Comparison of ENCODE assay signal across 8 cellular contexts in the genomic region with DNA sequence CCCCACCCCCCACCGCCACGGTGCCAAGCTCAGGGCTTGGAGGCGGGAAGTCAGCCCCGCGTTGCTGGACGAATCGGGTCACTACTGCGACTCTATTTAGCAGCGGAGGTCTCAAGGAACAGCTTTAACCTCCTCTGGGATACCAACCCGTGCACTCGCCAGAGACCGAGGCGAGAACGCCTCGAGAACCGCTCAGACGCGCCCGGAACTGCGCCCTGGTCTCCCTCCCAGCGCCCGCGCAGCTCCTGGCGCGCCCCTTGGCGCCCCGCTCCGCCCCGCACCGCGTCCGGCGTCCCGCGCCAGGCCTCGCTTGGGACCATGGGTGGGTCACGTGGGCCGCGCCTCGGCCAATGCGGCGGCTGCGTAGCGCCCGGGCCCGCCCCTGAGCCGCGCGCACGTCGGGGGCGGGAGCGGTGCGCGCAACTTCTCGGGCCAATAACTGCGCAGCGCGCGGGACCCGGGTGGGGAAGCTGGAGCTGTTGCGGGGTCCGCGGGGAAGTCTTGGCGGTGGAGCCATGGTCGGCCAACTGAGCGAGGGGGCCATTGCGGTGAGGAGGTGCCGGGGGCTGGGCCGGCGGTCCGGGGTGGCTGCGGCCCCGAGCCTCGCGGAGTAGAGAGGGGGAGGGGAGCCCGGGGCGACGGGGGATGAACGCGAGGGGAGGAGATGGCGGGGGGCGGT. TPM values are rescaled to one million over a fixed set of nuclear protein-coding genes. Genes with fewer than 3 reads are reported as not detected.
DNase-seq lines count a peak whose midpoint lies in the region; ATAC-seq and TF ChIP-seq lines count a peak whose summit lies in the region.

A gene (plus strand): TSS at position 427 of the 679 bp plus-strand sequence. CDS start 89 bp downstream, at position 516.
A gene with protein sequence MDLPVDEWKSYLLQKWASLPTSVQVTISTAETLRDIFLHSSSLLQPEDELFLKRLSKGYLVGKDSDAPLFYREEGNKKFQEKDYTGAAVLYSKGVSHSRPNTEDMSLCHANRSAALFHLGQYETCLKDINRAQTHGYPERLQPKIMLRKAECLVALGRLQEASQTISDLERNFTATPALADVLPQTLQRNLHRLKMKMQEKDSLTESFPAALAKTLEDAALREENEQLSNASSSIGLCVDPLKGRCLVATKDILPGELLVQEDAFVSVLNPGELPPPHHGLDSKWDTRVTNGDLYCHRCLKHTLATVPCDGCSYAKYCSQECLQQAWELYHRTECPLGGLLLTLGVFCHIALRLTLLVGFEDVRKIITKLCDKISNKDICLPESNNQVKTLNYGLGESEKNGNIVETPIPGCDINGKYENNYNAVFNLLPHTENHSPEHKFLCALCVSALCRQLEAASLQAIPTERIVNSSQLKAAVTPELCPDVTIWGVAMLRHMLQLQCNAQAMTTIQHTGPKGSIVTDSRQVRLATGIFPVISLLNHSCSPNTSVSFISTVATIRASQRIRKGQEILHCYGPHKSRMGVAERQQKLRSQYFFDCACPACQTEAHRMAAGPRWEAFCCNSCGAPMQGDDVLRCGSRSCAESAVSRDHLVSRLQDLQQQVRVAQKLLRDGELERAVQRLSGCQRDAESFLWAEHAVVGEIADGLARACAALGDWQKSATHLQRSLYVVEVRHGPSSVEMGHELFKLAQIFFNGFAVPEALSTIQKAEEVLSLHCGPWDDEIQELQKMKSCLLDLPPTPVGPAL (minus strand): TSS at position 324 of the 679 bp plus-strand sequence. CDS start 1,908 bp downstream, outside the sequence.

- peak; percentile 82 for ATAC-seq in GM21360 (IDR thresholded peaks at IDR 0.05; ENCODE audit: unreplicated experiment)

- DNase-seq in Caki2 (ENCODE audit: low read depth), result peak; percentile 74
- peak; percentile 83 for DNase-seq in HT-29 (ENCODE audit: low spot score)
- peak; percentile 92 for DNase-seq in OCI-LY7 (ENCODE audit: low spot score)
- DNase-seq in activated T-cell treated with anti-CD3 and anti-CD28 coated beads for 24 hours (ENCODE audit: low read depth), result peak; percentile 85
- DNase-seq in epithelial cell of proximal tubule (ENCODE audit: low read depth), result peak; percentile 9
- DNase-seq in mucosa of gallbladder (ENCODE audit: low spot score), result peak; percentile 89
- DNase-seq in stimulated activated CD8-positive, alpha-beta memory T cell treated with anti-CD3 and anti-CD28 coated beads, Interleukin-4, amount 100 ng/mL, for 1 hour (ENCODE audit: low read depth in 2 of 2, low spot score in 1 of 2), result peak; percentile 56 to 74

- H2AFZ ChIP-seq in OCI-LY7 (ENCODE audit: low read length), result peak within 1 kb of the TSS; percentile 57

- intact Hi-C loops in OCI-LY7 (cut with micrococcal nuclease; ENCODE audit: unreplicated experiment), result loop anchor here (5.0 kb wide), 1 partner anchor 107 kb away; a partner anchor contains a TSS

- in situ Hi-C loops in Caki2 (cut with HindIII; ENCODE audit: low pct_unique_long_range_greater_than_20kb, low sequenced_read_pairs), result no loop called here

- H3K9me3 ChIP-seq in OCI-LY7 (ENCODE audit: low read length), result no peaks in the 10 kb centered on the region

- peaks cover 45% of the 10 kb centered on the region for H3K4me1 ChIP-seq in OCI-LY7 (ENCODE audit: insufficient read depth, low read length, poor library complexity, severe bottlenecking)

- no peak for TF ChIP-seq CTCF in OCI-LY7 (conservative IDR thresholded peaks at IDR 0.05; ENCODE audit: low read length)
- no peak for TF ChIP-seq CTCF in epithelial cell of proximal tubule (conservative IDR thresholded peaks at IDR 0.05; ENCODE audit: low read depth, low read length)

- peaks cover 10% of the 10 kb centered on the region; the same call in 1 of the 2 replicates for H4K20me1 ChIP-seq in OCI-LY7 (ENCODE audit: insufficient read depth, low read length)

- CTCF ChIA-PET in OCI-LY7 (lab: Charles Lee; ENCODE audit: unreplicated experiment), result interaction anchor here (0.6 kb wide), 1 partner anchor 13 kb away, joined by 3 read pairs; no protein-coding TSS in a partner anchor

- H3K9me2 ChIP-seq in OCI-LY7 (ENCODE audit: insufficient read depth, low read length), result no peaks in the 10 kb centered on the region

- H3K79me2 ChIP-seq in OCI-LY7 (ENCODE audit: insufficient read depth, low read depth, low read length), result peaks cover 63% of the 10 kb centered on the region

- H3K27ac ChIP-seq in OCI-LY7 (ENCODE audit: low read depth, low read length, poor library complexity, severe bottlenecking), result peak within 1 kb of the TSS; percentile 70

- H3K36me3 ChIP-seq in OCI-LY7 (ENCODE audit: insufficient read depth, low read length), result peaks cover 61% of the 10 kb centered on the region

- peak within 1 kb of the TSS; percentile 95 for H3K4me2 ChIP-seq in OCI-LY7 (ENCODE audit: low read length)

- H3K4me3 ChIP-seq in OCI-LY7 (ENCODE audit: low read depth, low read length, poor library complexity, severe bottlenecking) (peak within 1 kb of the TSS; percentile 78), epithelial cell of proximal tubule (ENCODE audit: low read depth, low read length) (peak within 1 kb of the TSS; percentile 66)

- POLR2A ChIA-PET in OCI-LY7 (lab: Charles Lee), result interaction anchor here (0.6 to 1.4 kb wide), 5 partner anchors 23 to 627 kb away, joined by 3 to 5 read pairs (median 3); no protein-coding TSS in a partner anchor

- no TSS peak for BruUV-seq in OCI-LY7 (replicated peaks; lab: Mats Ljungman, UMichigan)

RNA-seq across cellular contexts. Expression of the first gene that starts in this region (rescaled TPM):
- 62.7 and 68.7 TPM in 2 replicates for total RNA-seq in Caki2 (2014; rRNA removed; shearing (Covaris generic); ENCODE audit: low replicate concordance)
- total RNA-seq in HT-29 (2014; rRNA removed; shearing (Covaris generic)), result 32.4 and 52.5 TPM in 2 replicates
- 55.5 and 90.2 TPM in 2 replicates for total RNA-seq in OCI-LY7 (2014; rRNA removed; shearing (Covaris generic))
- 184 and 196 TPM in 2 replicates for total RNA-seq in OCI-LY7 (2022)
- 28.5 and 33.4 TPM in 2 replicates for total RNA-seq in epithelial cell of proximal tubule
- 85.6 TPM for total RNA-seq in mucosa of gallbladder

RNA-seq across cellular contexts. Expression of the second gene that starts in this region (rescaled TPM):
- 4.7 and 18.3 TPM in 2 replicates for total RNA-seq in Caki2 (2014; rRNA removed; shearing (Covaris generic); ENCODE audit: low replicate concordance)
- total RNA-seq in HT-29 (2014; rRNA removed; shearing (Covaris generic)), result 5.9 and 7.5 TPM in 2 replicates
- total RNA-seq in OCI-LY7 (2014; rRNA removed; shearing (Covaris generic)), result 21.3 and 27.5 TPM in 2 replicates
- total RNA-seq in OCI-LY7 (2022) (33.5 and 36.4 TPM in 2 replicates), epithelial cell of proximal tubule (4.6 and 10.5 TPM in 2 replicates), mucosa of gallbladder (13.2 TPM)

Comparison
In these comparisons a context has a peak if more than half of its experiments do, and no peak if none do; other contexts are left out.
1. Peak in every context shown above with its lines: DNase-seq, ATAC-seq, H3K4me3 ChIP-seq and H3K27ac ChIP-seq.
2. DNase-seq: peak in every context shown above with its lines; median percentile 92 in OCI-LY7; 89 in mucosa of gallbladder; 85 in activated T-cell treated with anti-CD3 and anti-CD28 coated beads for 24 hours; 83 in HT-29; 74 in Caki2; 65 in stimulated activated CD8-positive, alpha-beta memory T cell treated with anti-CD3 and anti-CD28 coated beads, Interleukin-4, amount 100 ng/mL, for 1 hour; 9 in epithelial cell of proximal tubule.